Comparison of ENCODE assay signal across 9 cellular contexts in genomic region chr14:50773632-50774541, GRCh38. TPM values are rescaled to one million over a fixed set of nuclear protein-coding genes. Genes with fewer than 3 reads are reported as not detected.
DNase-seq lines count a peak whose midpoint lies in the region; ATAC-seq, FAIRE-seq and TF ChIP-seq lines count a peak whose summit lies in the region.
"Had no signal": no experiment of that assay in that cellular context is flagged by ENCODE, and none has a peak within 500 bp of the region (broad histone marks: within the 10 kb centered on the region; RNA-seq: fewer than 3 reads in every experiment).

No MANE protein-coding gene starts in this region.

- H3K27me3 Mint-ChIP-seq in natural killer cell (ENCODE audit: low read depth in 2 of 2) = no peaks in the 10 kb centered on the region

- ATAC-seq in natural killer cell (no peak), HG03520 (IDR thresholded peaks at IDR 0.05; ENCODE audit: unreplicated experiment) (no peak), HG03045 (IDR thresholded peaks at IDR 0.05; ENCODE audit: unreplicated experiment) (no peak)

- DNase-seq in DMS 273 (lab: John Stamatoyannopoulos, UW; ENCODE audit: unreplicated experiment) (peak; percentile 79), DMS 273 treated with DMSO at 0.1 percent for 48 hours (lab: John Stamatoyannopoulos, UW) (no peak), Kasumi-1 (lab: John Stamatoyannopoulos, UW) (peak; percentile 34 to 53), epithelial cell of esophagus (ENCODE audit: low read depth) (peak; percentile 63), natural killer cell (no peak)

- H3K27ac Mint-ChIP-seq in natural killer cell = peak overlapping the region in 1 of 2 donors; percentile 1

- H3K9me3 Mint-ChIP-seq in natural killer cell = no peaks in the 10 kb centered on the region

- peaks cover 5 to 6% of the 10 kb centered on the region in 2 donors for H3K4me1 Mint-ChIP-seq in natural killer cell

- H3K36me3 Mint-ChIP-seq in natural killer cell = peaks cover 40% of the 10 kb centered on the region

- H3K4me3 Mint-ChIP-seq in natural killer cell = no peak overlapping the region

- FAIRE-seq in TTC549 (lab: Jason Lieb, UNC) = peak; percentile 41
- FAIRE-seq: A204.1 had no signal

- intact Hi-C loops in natural killer cell (cut with micrococcal nuclease) = loop anchor here (1.0 to 10.0 kb wide), 3 partner anchors 169 to 449 kb away; no protein-coding TSS in a partner anchor

- peak; percentile 99 for TF ChIP-seq CTCF in epithelial cell of esophagus (IDR thresholded peaks at IDR 0.05; ENCODE audit: insufficient read depth, low read depth, low read length, missing control alignments)
- peak; percentile 41 for TF ChIP-seq CTCF in natural killer cell (IDR thresholded peaks at IDR 0.05)

- H3K4me3 ChIP-seq in epithelial cell of esophagus (ENCODE audit: low read length) = no peak overlapping the region

RNA-seq across cellular contexts. Expression of gene NIN, which starts 57.1 kb away (rescaled TPM):
- 100 to 1,000 TPM in 2 of 3 donors, 10 to 100 TPM in 1; 90.8 to 127 (median 118) TPM for total RNA-seq in natural killer cell

Comparison
In these comparisons a context has a peak if more than half of its experiments do, and no peak if none do; other contexts are left out.
1. DNase-seq: peak in DMS 273 (single experiment), Kasumi-1 (2 of 2) and epithelial cell of esophagus (single experiment); none in DMS 273 treated with DMSO at 0.1 percent for 48 hours (single experiment) and natural killer cell (single experiment).